ENCODE assay signal across 8 cellular contexts in the genomic region with DNA sequence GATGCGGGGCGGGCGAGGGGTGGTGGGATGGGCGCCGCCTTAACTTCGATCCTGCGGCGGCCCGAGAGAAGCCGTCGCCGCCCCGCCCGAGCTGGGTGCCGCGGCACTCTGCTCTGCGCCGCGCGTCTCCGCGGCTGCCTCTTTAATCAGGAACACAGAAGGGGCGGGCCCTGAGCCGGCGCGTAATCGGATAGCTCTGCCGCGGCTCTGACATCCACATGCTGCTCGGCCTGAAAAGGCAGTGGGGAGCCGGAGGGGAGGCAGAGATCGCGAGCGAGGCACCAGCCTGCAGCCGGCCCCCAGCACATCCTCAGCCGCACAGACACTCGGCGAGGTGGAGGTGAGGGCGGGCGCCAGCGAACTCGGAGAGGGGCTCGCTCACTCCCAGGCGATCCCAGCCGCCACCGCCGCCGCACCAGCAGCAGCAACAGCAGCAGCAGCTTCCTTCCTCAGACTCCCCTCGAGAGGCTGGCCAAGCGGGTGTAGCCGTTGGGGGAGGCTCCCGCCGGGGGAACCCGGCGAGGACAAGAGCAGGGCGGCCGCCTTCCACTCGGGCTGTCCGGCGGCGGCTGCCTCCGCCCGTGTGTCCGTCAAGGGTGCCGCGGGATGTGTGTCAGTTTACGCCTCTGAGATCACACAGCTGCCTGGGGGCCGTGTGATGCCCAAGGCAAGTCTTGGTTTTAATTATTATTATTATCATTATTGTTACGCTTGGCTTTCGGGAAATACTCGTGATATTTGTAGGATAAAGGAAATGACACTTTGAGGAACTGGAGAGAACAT. TPM values are rescaled to one million over a fixed set of nuclear protein-coding genes. Genes with fewer than 3 reads are reported as not detected.
DNase-seq lines count a peak whose midpoint lies in the region; ATAC-seq and TF ChIP-seq lines count a peak whose summit lies in the region.

A gene with protein sequence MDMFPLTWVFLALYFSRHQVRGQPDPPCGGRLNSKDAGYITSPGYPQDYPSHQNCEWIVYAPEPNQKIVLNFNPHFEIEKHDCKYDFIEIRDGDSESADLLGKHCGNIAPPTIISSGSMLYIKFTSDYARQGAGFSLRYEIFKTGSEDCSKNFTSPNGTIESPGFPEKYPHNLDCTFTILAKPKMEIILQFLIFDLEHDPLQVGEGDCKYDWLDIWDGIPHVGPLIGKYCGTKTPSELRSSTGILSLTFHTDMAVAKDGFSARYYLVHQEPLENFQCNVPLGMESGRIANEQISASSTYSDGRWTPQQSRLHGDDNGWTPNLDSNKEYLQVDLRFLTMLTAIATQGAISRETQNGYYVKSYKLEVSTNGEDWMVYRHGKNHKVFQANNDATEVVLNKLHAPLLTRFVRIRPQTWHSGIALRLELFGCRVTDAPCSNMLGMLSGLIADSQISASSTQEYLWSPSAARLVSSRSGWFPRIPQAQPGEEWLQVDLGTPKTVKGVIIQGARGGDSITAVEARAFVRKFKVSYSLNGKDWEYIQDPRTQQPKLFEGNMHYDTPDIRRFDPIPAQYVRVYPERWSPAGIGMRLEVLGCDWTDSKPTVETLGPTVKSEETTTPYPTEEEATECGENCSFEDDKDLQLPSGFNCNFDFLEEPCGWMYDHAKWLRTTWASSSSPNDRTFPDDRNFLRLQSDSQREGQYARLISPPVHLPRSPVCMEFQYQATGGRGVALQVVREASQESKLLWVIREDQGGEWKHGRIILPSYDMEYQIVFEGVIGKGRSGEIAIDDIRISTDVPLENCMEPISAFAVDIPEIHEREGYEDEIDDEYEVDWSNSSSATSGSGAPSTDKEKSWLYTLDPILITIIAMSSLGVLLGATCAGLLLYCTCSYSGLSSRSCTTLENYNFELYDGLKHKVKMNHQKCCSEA (plus strand): TSS at position 263 of the 783 bp plus-strand sequence. CDS start 790 bp downstream, outside the sequence.

- peaks cover 61% of the 10 kb centered on the region for H3K27me3 ChIP-seq in GM23338 (ENCODE audit: insufficient read depth)
- H3K27me3 ChIP-seq in neural progenitor cell = peaks cover 59% of the 10 kb centered on the region
- H3K27me3 ChIP-seq in uterus = no peaks in the 10 kb centered on the region

- H3K36me3 Mint-ChIP-seq in GM23338 (ENCODE audit: low read depth) (peaks cover 7% of the 10 kb centered on the region; the same call in 1 of the 3 replicates), neural progenitor cell (no peaks in the 10 kb centered on the region)
- H3K36me3 Mint-ChIP-seq in activated naive CD8-positive, alpha-beta T cell treated with anti-CD3 and anti-CD28 coated beads for 36 hours = no peaks in the 10 kb centered on the region

- H3K79me2 ChIP-seq in GM23338 (replicated peaks; ENCODE audit: insufficient read depth) (peaks cover 29% of the 10 kb centered on the region), neural progenitor cell (ENCODE audit: low read depth) (peaks cover 45% of the 10 kb centered on the region)

- DNase-seq in DMS79 treated with DMSO at 0.1 percent for 48 hours (lab: John Stamatoyannopoulos, UW) = peak; percentile 85
- DNase-seq in GM23338 (ENCODE audit: low spot score) = peak; percentile 96
- DNase-seq in Kasumi-1 (lab: John Stamatoyannopoulos, UW) = peak; percentile 29 to 40
- peak; percentile 70 for DNase-seq in activated naive CD8-positive, alpha-beta T cell treated with anti-CD3 and anti-CD28 coated beads for 36 hours
- peak; percentile 71 for DNase-seq in germinal center (ENCODE audit: low spot score)
- peak; percentile 97 for DNase-seq in neural progenitor cell (ENCODE audit: low spot score)
- DNase-seq in uterus = peak; percentile 89 to 94

- H3K4me1 ChIP-seq in GM23338 (ENCODE audit: insufficient read depth) (peaks cover 35% of the 10 kb centered on the region), neural progenitor cell (peaks cover 51% of the 10 kb centered on the region), uterus (no peaks in the 10 kb centered on the region)

- TF ChIP-seq POLR2A in Raji (IDR thresholded peaks at IDR 0.05; ENCODE audit: insufficient read depth, low read depth, low read length) (peak; percentile 56), uterus (IDR thresholded peaks at IDR 0.05) (peak; percentile 98 to 99)

- H4K20me1 ChIP-seq in GM23338 (replicated peaks; ENCODE audit: insufficient read depth) (0 out of 2 replicates have a peak, but pooled peaks cover 5% of the 10 kb centered on the region), neural progenitor cell (ENCODE audit: low read depth) (peaks cover under 1% of the 10 kb centered on the region)

- H3K36me3 ChIP-seq in GM23338 (ENCODE audit: insufficient read depth) = no peaks in the 10 kb centered on the region
- H3K36me3 ChIP-seq in neural progenitor cell = no peaks in the 10 kb centered on the region
- no peaks in the 10 kb centered on the region for H3K36me3 ChIP-seq in uterus

- H3K4me3 Mint-ChIP-seq in GM23338 (peak within 1 kb of the TSS; percentile 84), neural progenitor cell (peak within 1 kb of the TSS; percentile 89)
- peak within 1 kb of the TSS; percentile 79 for H3K4me3 Mint-ChIP-seq in activated naive CD8-positive, alpha-beta T cell treated with anti-CD3 and anti-CD28 coated beads for 36 hours

- H3F3A ChIP-seq in GM23338 (replicated peaks; ENCODE audit: low read depth) = no peaks in the 10 kb centered on the region; the same call in 1 of the 2 replicates
- peaks cover 28% of the 10 kb centered on the region for H3F3A ChIP-seq in neural progenitor cell (ENCODE audit: low read depth)

- H2AFZ ChIP-seq in GM23338 = peak within 1 kb of the TSS; percentile 90
- H2AFZ ChIP-seq in neural progenitor cell (replicated peaks) = peak within 1 kb of the TSS; percentile 60

- no peak within 1 kb of the TSS for H3K27ac Mint-ChIP-seq in GM23338
- no peak within 1 kb of the TSS for H3K27ac Mint-ChIP-seq in activated naive CD8-positive, alpha-beta T cell treated with anti-CD3 and anti-CD28 coated beads for 36 hours
- peak within 1 kb of the TSS; percentile 44 for H3K27ac Mint-ChIP-seq in neural progenitor cell

- H3K9ac ChIP-seq in neural progenitor cell = no peak within 1 kb of the TSS

- H3K9me3 Mint-ChIP-seq in GM23338 (no peaks in the 10 kb centered on the region; the same call in 2 of the 3 replicates), neural progenitor cell (no peaks in the 10 kb centered on the region)
- H3K9me3 Mint-ChIP-seq in activated naive CD8-positive, alpha-beta T cell treated with anti-CD3 and anti-CD28 coated beads for 36 hours = no peaks in the 10 kb centered on the region

- TF ChIP-seq CTCF in GM23338 (conservative IDR thresholded peaks at IDR 0.05; ENCODE audit: low read depth in 2 of 2) (no peak), neural progenitor cell (IDR thresholded peaks at IDR 0.05) (no peak), uterus (IDR thresholded peaks at IDR 0.05) (peak in 1 of 4 experiments; percentile 11)

- H3K4me3 ChIP-seq in GM23338 = peak within 1 kb of the TSS; percentile 84
- H3K4me3 ChIP-seq in neural progenitor cell = peak within 1 kb of the TSS; percentile 65
- H3K4me3 ChIP-seq in uterus = peak within 1 kb of the TSS; percentile 77 to 96

- ATAC-seq in GM23338 = peak; percentile 59

- H3K4me2 ChIP-seq in GM23338 = peak within 1 kb of the TSS; percentile 99
- peak within 1 kb of the TSS; percentile 94 for H3K4me2 ChIP-seq in neural progenitor cell

- H3K9me2 ChIP-seq in GM23338 (ENCODE audit: insufficient read depth) = no peaks in the 10 kb centered on the region

- H3K9me3 ChIP-seq in neural progenitor cell (ENCODE audit: low read depth) (no peaks in the 10 kb centered on the region), uterus (no peaks in the 10 kb centered on the region)

- H3K27ac ChIP-seq in GM23338 (ENCODE audit: low read depth) (no peak within 1 kb of the TSS), neural progenitor cell (no peak within 1 kb of the TSS), uterus (peak within 1 kb of the TSS; percentile 98)

- intact Hi-C loops in uterus (cut with DNase I; ENCODE audit: low total_unique reads) = loop anchor here (10.0 kb wide), 1 partner anchor 72 kb away; no protein-coding TSS in a partner anchor

- H3K27me3 Mint-ChIP-seq in GM23338 (ENCODE audit: insufficient read depth, low read depth, poor library complexity) (peaks cover 45% of the 10 kb centered on the region), neural progenitor cell (ENCODE audit: insufficient read depth, low read depth) (peaks cover 55% of the 10 kb centered on the region)
- H3K27me3 Mint-ChIP-seq in activated naive CD8-positive, alpha-beta T cell treated with anti-CD3 and anti-CD28 coated beads for 36 hours = peaks cover 71% of the 10 kb centered on the region

- H3K4me1 Mint-ChIP-seq in GM23338 = peaks cover 56% of the 10 kb centered on the region
- H3K4me1 Mint-ChIP-seq in activated naive CD8-positive, alpha-beta T cell treated with anti-CD3 and anti-CD28 coated beads for 36 hours = peaks cover 36% of the 10 kb centered on the region
- H3K4me1 Mint-ChIP-seq in neural progenitor cell = peaks cover 57% of the 10 kb centered on the region

TF ChIP-seq in GM23338, 12 proteins besides CTCF, POLR2A, EP300 and RAD21 (continues in another document):
- TF ChIP-seq EZH2 (IDR thresholded peaks at IDR 0.05; ENCODE audit: low read depth, unreplicated experiment) (peak; percentile 48), POLR2AphosphoS5 (IDR thresholded peaks at IDR 0.05; ENCODE audit: low read depth) (peak; percentile 79), CREB1 (CRISPR knock-in tag; IDR thresholded peaks at IDR 0.05; ENCODE audit: low read depth) (peak; percentile 37; the same call in 1 of the 2 replicates)

RNA-seq across cellular contexts. Expression of the gene that starts here (rescaled TPM):
- total RNA-seq in GM23338 (2014; rRNA removed; shearing (Covaris generic)) = 17.4 and 22.0 TPM in 2 replicates
- polyA plus RNA-seq in GM23338 (2016; fragmentation: Nextera tagmentation; extraction: Ambion mirVana) = 18.4 and 19.1 TPM in 2 replicates
- total RNA-seq in activated naive CD8-positive, alpha-beta T cell treated with anti-CD3 and anti-CD28 coated beads for 36 hours = 1 to 10 TPM; 1.1 to 2.0 TPM
- total RNA-seq in neural progenitor cell (ENCODE audit: low replicate concordance) (27.8 and 32.0 TPM in 2 replicates), uterus (100 to 1,000 TPM in 3 of 4 donors, 10 to 100 TPM in 1; 35.9 to 156 (median 114) TPM)

Comparison
In these comparisons a context has a peak if more than half of its experiments do, and no peak if none do; other contexts are left out.
1. DNase-seq: peak in every context shown above with its lines; median percentile 97 in neural progenitor cell; 96 in GM23338; 92 in uterus; 85 in DMS79 treated with DMSO at 0.1 percent for 48 hours; 71 in germinal center; 70 in activated naive CD8-positive, alpha-beta T cell treated with anti-CD3 and anti-CD28 coated beads for 36 hours; 34 in Kasumi-1.
2. H3K27ac ChIP-seq: peak in uterus (2 of 2); none in GM23338 (single experiment) and neural progenitor cell (single experiment).
3. Peak in every context shown above with its lines, with median percentiles within 50 percentile points of each other: H3K4me3 ChIP-seq and H3K4me3 Mint-ChIP-seq.